Comparison of ENCODE assay signal across 24 cellular contexts in the genomic region with DNA sequence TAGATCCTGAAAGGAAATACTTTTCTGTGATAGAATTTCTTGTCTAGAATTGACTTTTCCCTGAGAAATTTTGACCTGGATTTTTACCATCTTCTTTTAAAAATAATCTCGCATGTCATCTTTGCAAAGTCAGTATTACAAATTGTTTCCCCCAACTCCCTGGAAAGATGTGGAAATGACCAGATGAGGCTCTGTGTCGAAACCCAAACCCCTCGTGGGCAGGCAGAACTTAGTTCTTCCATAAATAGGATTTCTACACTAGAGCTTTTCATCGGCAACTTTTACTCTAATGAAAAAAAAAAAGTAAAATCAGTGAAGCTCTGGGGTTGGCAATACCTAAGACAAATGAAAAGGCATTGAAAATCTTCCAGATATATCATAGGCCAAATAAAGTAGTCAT. TPM values are rescaled to one million over a fixed set of nuclear protein-coding genes. Genes with fewer than 3 reads are reported as not detected.
"Had no signal": no experiment of that assay in that cellular context is flagged by ENCODE, and none has a peak within 500 bp of the region (broad histone marks: within the 10 kb centered on the region; RNA-seq: fewer than 3 reads in every experiment).

No MANE protein-coding gene starts in this region.

- ATAC-seq: activated CD4-positive, CD25-positive, alpha-beta regulatory T cell treated with anti-CD3 and anti-CD28 coated beads, Interleukin-2, amount 50 U/mL, for 24 hours; activated T-cell treated with anti-CD3 and anti-CD28 coated beads, Interleukin-2, amount 50 U/mL, for 72 hours; heart right ventricle; natural killer cell; stimulated activated naive CD8-positive, alpha-beta T cell treated with anti-CD3 and anti-CD28 coated beads, Interleukin-15, Interleukin-2, amounts not matched to agents 100 U/mL and 50 U/mL, for 24 hours had no signal

- H3K36me3 Mint-ChIP-seq: activated naive CD8-positive, alpha-beta T cell treated with anti-CD3 and anti-CD28 coated beads, Interleukin-2, amount 10 ng/mL, durations not matched to agents 7 days and 5 days; natural killer cell had no signal

- H3K4me3 Mint-ChIP-seq: activated CD4-positive, alpha-beta memory T cell treated with anti-CD3 and anti-CD28 coated beads, Interleukin-2, amount 10 ng/mL, durations not matched to agents 7 days and 5 days; activated CD4-positive, alpha-beta T cell treated with anti-CD3 and anti-CD28 coated beads, Interleukin-2, amount 10 ng/mL, durations not matched to agents 24 days and 14 days; activated naive CD4-positive, alpha-beta T cell treated with anti-CD3 and anti-CD28 coated beads for 36 hours; activated naive CD8-positive, alpha-beta T cell treated with anti-CD3 and anti-CD28 coated beads, Interleukin-2, amount 10 ng/mL, durations not matched to agents 7 days and 5 days; activated T-cell treated with anti-CD3 and anti-CD28 coated beads, Interleukin-2, amount 50 U/mL, for 72 hours; natural killer cell had no signal

- H3K27ac ChIP-seq: heart right ventricle, neutrophil, pancreas, sigmoid colon, tibial artery, VCaP had no signal

- H3K4me1 ChIP-seq: pancreas, sigmoid colon had no signal

- H3K9me3 Mint-ChIP-seq: activated CD4-positive, alpha-beta memory T cell treated with anti-CD3 and anti-CD28 coated beads, Interleukin-2, amount 10 ng/mL, durations not matched to agents 7 days and 5 days; activated CD4-positive, alpha-beta T cell treated with anti-CD3 and anti-CD28 coated beads, Interleukin-2, amount 10 ng/mL, durations not matched to agents 24 days and 14 days; activated naive CD4-positive, alpha-beta T cell treated with anti-CD3 and anti-CD28 coated beads for 36 hours; activated naive CD8-positive, alpha-beta T cell treated with anti-CD3 and anti-CD28 coated beads, Interleukin-2, amount 10 ng/mL, durations not matched to agents 7 days and 5 days; activated T-cell treated with anti-CD3 and anti-CD28 coated beads, Interleukin-2, amount 50 U/mL, for 72 hours; natural killer cell had no signal

- H3K4me3 ChIP-seq: heart right ventricle, lung, pancreas, sigmoid colon, tibial artery had no signal

- H3K36me3 ChIP-seq: heart right ventricle, neutrophil, pancreas, sigmoid colon, tibial artery had no signal

- H3K9me3 ChIP-seq: neutrophil, pancreas, sigmoid colon, tibial artery had no signal

- H3K27me3 ChIP-seq: heart right ventricle, neutrophil, pancreas, sigmoid colon, tibial artery had no signal

- DNase-seq: activated CD4-positive, alpha-beta memory T cell treated with anti-CD3 and anti-CD28 coated beads, Interleukin-2, amount 10 ng/mL, durations not matched to agents 7 days and 5 days; activated CD4-positive, alpha-beta T cell treated with anti-CD3 and anti-CD28 coated beads, Interleukin-2, amount 10 ng/mL, durations not matched to agents 24 days and 14 days; activated effector memory CD4-positive, alpha-beta T cell treated with Interleukin-2 at 50 U/mL for 16 hours; activated naive CD4-positive, alpha-beta T cell treated with anti-CD3 and anti-CD28 coated beads for 36 hours; activated naive CD8-positive, alpha-beta T cell treated with anti-CD3 and anti-CD28 coated beads, Interleukin-2, amount 10 ng/mL, durations not matched to agents 7 days and 5 days; activated T-cell treated with anti-CD3 and anti-CD28 coated beads, Interleukin-2, amount 50 U/mL, for 72 hours; amygdala; cerebellar nuclear complex; cortex of kidney; foreskin fibroblast; heart right ventricle; islet precursor cell; midbrain; natural killer cell; pancreas; sigmoid colon; stimulated activated CD4-positive, alpha-beta T cell treated with anti-CD3 and anti-CD28 coated beads, Interleukin-4, amount 100 ng/mL, for 4 hours; stimulated activated naive CD8-positive, alpha-beta T cell treated with anti-CD3 and anti-CD28 coated beads, Interleukin-15, Interleukin-2, amounts not matched to agents 100 U/mL and 50 U/mL, for 24 hours; tibial artery had no signal

- H3K27ac Mint-ChIP-seq: activated CD4-positive, alpha-beta memory T cell treated with anti-CD3 and anti-CD28 coated beads, Interleukin-2, amount 10 ng/mL, durations not matched to agents 7 days and 5 days; activated CD4-positive, alpha-beta T cell treated with anti-CD3 and anti-CD28 coated beads, Interleukin-2, amount 10 ng/mL, durations not matched to agents 24 days and 14 days; activated naive CD4-positive, alpha-beta T cell treated with anti-CD3 and anti-CD28 coated beads for 36 hours; activated naive CD8-positive, alpha-beta T cell treated with anti-CD3 and anti-CD28 coated beads, Interleukin-2, amount 10 ng/mL, durations not matched to agents 7 days and 5 days; activated T-cell treated with anti-CD3 and anti-CD28 coated beads, Interleukin-2, amount 50 U/mL, for 72 hours; natural killer cell had no signal

- H3K4me1 Mint-ChIP-seq: activated CD4-positive, alpha-beta memory T cell treated with anti-CD3 and anti-CD28 coated beads, Interleukin-2, amount 10 ng/mL, durations not matched to agents 7 days and 5 days; activated CD4-positive, alpha-beta T cell treated with anti-CD3 and anti-CD28 coated beads, Interleukin-2, amount 10 ng/mL, durations not matched to agents 24 days and 14 days; activated naive CD8-positive, alpha-beta T cell treated with anti-CD3 and anti-CD28 coated beads, Interleukin-2, amount 10 ng/mL, durations not matched to agents 7 days and 5 days; natural killer cell had no signal

RNA-seq across cellular contexts. Expression of a gene that starts 17.0 kb away (rescaled TPM):
- total RNA-seq: activated CD4-positive, alpha-beta memory T cell treated with anti-CD3 and anti-CD28 coated beads, Interleukin-2, amount 10 ng/mL, durations not matched to agents 7 days and 5 days; activated CD4-positive, alpha-beta T cell treated with anti-CD3 and anti-CD28 coated beads, Interleukin-2, amount 10 ng/mL, durations not matched to agents 24 days and 14 days; activated naive CD4-positive, alpha-beta T cell treated with anti-CD3 and anti-CD28 coated beads for 36 hours; activated naive CD8-positive, alpha-beta T cell treated with anti-CD3 and anti-CD28 coated beads, Interleukin-2, amount 10 ng/mL, durations not matched to agents 7 days and 5 days; activated T-cell treated with anti-CD3 and anti-CD28 coated beads, Interleukin-2, amount 50 U/mL, for 72 hours; T-helper 2 cell treated with Interferon-gamma antibody and Interleukin-4, amounts not matched to agents 100 ng/mL and 5 ng/mL, for 36 hours had no signal
